14 cellular contexts compared by ENCODE assay signal in genomic region chr17:883586-883962, GRCh38.
DNase-seq lines count a peak whose midpoint lies in the region; ATAC-seq, FAIRE-seq and TF ChIP-seq lines count a peak whose summit lies in the region.
"Had no signal": no experiment of that assay in that cellular context is flagged by ENCODE, and none has a peak within 500 bp of the region (broad histone marks: within the 10 kb centered on the region; RNA-seq: fewer than 3 reads in every experiment).

No MANE protein-coding gene starts in this region.

- H3K79me2 ChIP-seq in keratinocyte (ENCODE audit: control insufficient read depth, insufficient read depth, low read length) = peaks cover 69% of the 10 kb centered on the region

- no peak for FAIRE-seq in keratinocyte (lab: Jason Lieb, UNC)
- FAIRE-seq: urothelium cell line had no signal

- H3K9me3 ChIP-seq in body of pancreas (no peaks in the 10 kb centered on the region), keratinocyte (ENCODE audit: control insufficient read depth, low read depth, low read length) (no peaks in the 10 kb centered on the region), prostate gland (no peaks in the 10 kb centered on the region)
- H3K9me3 ChIP-seq: colonic mucosa had no signal

- H3K36me3 ChIP-seq in body of pancreas (replicated peaks in 1 of 2; ENCODE audit: insufficient read depth in 1 of 2, low read depth in 2 of 2) (no peaks in the 10 kb centered on the region), keratinocyte (ENCODE audit: control insufficient read depth in 2 of 2, extremely low read depth in 1 of 2, insufficient read depth in 2 of 2, low read length in 2 of 2) (peaks cover 2 to 7% of the 10 kb centered on the region in 2 experiments), prostate gland (no peaks in the 10 kb centered on the region)
- H3K36me3 ChIP-seq: colonic mucosa had no signal

- dilution Hi-C loops in keratinocyte (cut with MboI; ENCODE audit: extremely low pct_ligation_motif_present, low sequenced_read_pairs) = no loop called here

- no peaks in the 10 kb centered on the region for H3K9me3 Mint-ChIP-seq in activated T-helper 1 cell treated with anti-CD3 and anti-CD28 coated beads, Interleukin-12 subunit alpha, Interleukin-12 subunit beta, Interleukin-2, Interleukin-4 antibody, amounts not matched to agents 30 ng/mL and 10 ng/mL and 1 ng/mL, durations not matched to agents 14 hours and 24 hours and 36 hours
- H3K9me3 Mint-ChIP-seq: activated naive CD8-positive, alpha-beta T cell treated with anti-CD3 and anti-CD28 coated beads for 36 hours; natural killer cell treated with Interleukin-12 subunit alpha and Interleukin-12 subunit beta and Interleukin-15 and Interleukin-18, amount 100 ng/mL, for 72 hours had no signal

- H3K27ac ChIP-seq in C4-2B = peak overlapping the region; percentile 68
- H3K27ac ChIP-seq in body of pancreas = peak overlapping the region; percentile 27 to 88 (median 86)
- peak overlapping the region; percentile 75 for H3K27ac ChIP-seq in keratinocyte (ENCODE audit: control insufficient read depth, insufficient read depth, low read length)
- peak overlapping the region; percentile 70 to 74 for H3K27ac ChIP-seq in prostate gland
- H3K27ac ChIP-seq: colonic mucosa had no signal

- intact Hi-C loops in body of pancreas (cut with DNase I) = no loop called here
- intact Hi-C loops in prostate gland (cut with DNase I) = no loop called here
- intact Hi-C loops in activated T-helper 1 cell treated with anti-CD3 and anti-CD28 coated beads, Interleukin-12 subunit alpha, Interleukin-12 subunit beta, Interleukin-2, Interleukin-4 antibody, amounts not matched to agents 30 ng/mL and 10 ng/mL and 1 ng/mL, durations not matched to agents 14 hours and 24 hours and 36 hours (cut with micrococcal nuclease) = no loop called here

- no peaks in the 10 kb centered on the region for H3K36me3 Mint-ChIP-seq in activated T-helper 1 cell treated with anti-CD3 and anti-CD28 coated beads, Interleukin-12 subunit alpha, Interleukin-12 subunit beta, Interleukin-2, Interleukin-4 antibody, amounts not matched to agents 30 ng/mL and 10 ng/mL and 1 ng/mL, durations not matched to agents 14 hours and 24 hours and 36 hours (ENCODE audit: low read depth)
- H3K36me3 Mint-ChIP-seq: activated naive CD8-positive, alpha-beta T cell treated with anti-CD3 and anti-CD28 coated beads for 36 hours; natural killer cell treated with Interleukin-12 subunit alpha and Interleukin-12 subunit beta and Interleukin-15 and Interleukin-18, amount 100 ng/mL, for 72 hours had no signal

- H3K4me1 Mint-ChIP-seq in activated T-helper 1 cell treated with anti-CD3 and anti-CD28 coated beads, Interleukin-12 subunit alpha, Interleukin-12 subunit beta, Interleukin-2, Interleukin-4 antibody, amounts not matched to agents 30 ng/mL and 10 ng/mL and 1 ng/mL, durations not matched to agents 14 hours and 24 hours and 36 hours (ENCODE audit: low read depth) = peaks cover 6% of the 10 kb centered on the region

- no peak overlapping the region for H3K27ac Mint-ChIP-seq in activated T-helper 1 cell treated with anti-CD3 and anti-CD28 coated beads, Interleukin-12 subunit alpha, Interleukin-12 subunit beta, Interleukin-2, Interleukin-4 antibody, amounts not matched to agents 30 ng/mL and 10 ng/mL and 1 ng/mL, durations not matched to agents 14 hours and 24 hours and 36 hours
- H3K27ac Mint-ChIP-seq: activated naive CD8-positive, alpha-beta T cell treated with anti-CD3 and anti-CD28 coated beads for 36 hours; natural killer cell treated with Interleukin-12 subunit alpha and Interleukin-12 subunit beta and Interleukin-15 and Interleukin-18, amount 100 ng/mL, for 72 hours had no signal

- H3K9me1 ChIP-seq in keratinocyte (ENCODE audit: control insufficient read depth, extremely low read depth, insufficient read depth, low read length) = no peaks in the 10 kb centered on the region

- H2AFZ ChIP-seq in keratinocyte (ENCODE audit: control insufficient read depth, low read length) = no peak overlapping the region

- H3K4me1 ChIP-seq in body of pancreas (peaks cover 79% of the 10 kb centered on the region), keratinocyte (ENCODE audit: control insufficient read depth, extremely low read depth, insufficient read depth, low read length) (peaks cover 44% of the 10 kb centered on the region), prostate gland (replicated peaks) (peaks cover 20% of the 10 kb centered on the region)
- H3K4me1 ChIP-seq: colonic mucosa had no signal

- no peak for ATAC-seq in body of pancreas
- ATAC-seq: natural killer cell treated with Interleukin-12 subunit alpha and Interleukin-12 subunit beta and Interleukin-15 and Interleukin-18, amount 100 ng/mL, for 72 hours had no signal

- DNase-seq in body of pancreas (no peak), keratinocyte (ENCODE audit: low read depth, low spot score) (no peak), prostate gland (ENCODE audit: low spot score) (no peak), activated T-cell treated with anti-CD3 and anti-CD28 coated beads for 4 hours (no peak), NCI-H1436 treated with DMSO at 0.1 percent for 48 hours (lab: John Stamatoyannopoulos, UW) (no peak), AML-193 (lab: John Stamatoyannopoulos, UW) (no peak)
- DNase-seq in activated T-helper 1 cell treated with anti-CD3 and anti-CD28 coated beads, Interleukin-12 subunit alpha, Interleukin-12 subunit beta, Interleukin-2, Interleukin-4 antibody, amounts not matched to agents 30 ng/mL and 10 ng/mL and 1 ng/mL, durations not matched to agents 14 hours and 24 hours and 36 hours (ENCODE audit: low spot score) = no peak
- DNase-seq: activated naive CD8-positive, alpha-beta T cell treated with anti-CD3 and anti-CD28 coated beads for 36 hours; NCI-H526 treated with DMSO at 0.1 percent for 48 hours; RPMI8226 had no signal

- peak overlapping the region; percentile 30 for H3K4me2 ChIP-seq in keratinocyte (ENCODE audit: control insufficient read depth, extremely low read depth, insufficient read depth, low read depth, low read length)

- H3K27me3 ChIP-seq in body of pancreas = no peaks in the 10 kb centered on the region
- H3K27me3 ChIP-seq in keratinocyte (ENCODE audit: control insufficient read depth, extremely low read depth, insufficient read depth, low read length) = no peaks in the 10 kb centered on the region
- H3K27me3 ChIP-seq in prostate gland (replicated peaks; ENCODE audit: insufficient read depth) = no peaks in the 10 kb centered on the region
- H3K27me3 ChIP-seq: colonic mucosa had no signal

- H3K4me3 ChIP-seq in body of pancreas (no peak overlapping the region), keratinocyte (ENCODE audit: control insufficient read depth in 2 of 3, extremely low read depth in 1 of 3, insufficient read depth in 2 of 3, low read depth in 1 of 3, low read length in 3 of 3) (no peak overlapping the region), prostate gland (no peak overlapping the region)
- H3K4me3 ChIP-seq: colonic mucosa had no signal

- H3K4me3 Mint-ChIP-seq in activated T-helper 1 cell treated with anti-CD3 and anti-CD28 coated beads, Interleukin-12 subunit alpha, Interleukin-12 subunit beta, Interleukin-2, Interleukin-4 antibody, amounts not matched to agents 30 ng/mL and 10 ng/mL and 1 ng/mL, durations not matched to agents 14 hours and 24 hours and 36 hours = no peak overlapping the region
- H3K4me3 Mint-ChIP-seq: activated naive CD8-positive, alpha-beta T cell treated with anti-CD3 and anti-CD28 coated beads for 36 hours; natural killer cell treated with Interleukin-12 subunit alpha and Interleukin-12 subunit beta and Interleukin-15 and Interleukin-18, amount 100 ng/mL, for 72 hours had no signal

- TF ChIP-seq CTCF in C4-2B (conservative IDR thresholded peaks at IDR 0.05) (no peak), body of pancreas (IDR thresholded peaks at IDR 0.05) (no peak), keratinocyte (optimal IDR thresholded peaks at IDR 0.05 in 1 of 3, IDR thresholded peaks at IDR 0.05 in 1 of 3, conservative IDR thresholded peaks at IDR 0.05 in 1 of 3; ENCODE audit: extremely low read depth in 1 of 3, insufficient read depth in 2 of 3, low read length in 3 of 3) (no peak), prostate gland (IDR thresholded peaks at IDR 0.05) (no peak)

- TF ChIP-seq POLR2A in body of pancreas (IDR thresholded peaks at IDR 0.05) (no peak), prostate gland (IDR thresholded peaks at IDR 0.05) (no peak)

- peaks cover 1% of the 10 kb centered on the region for H3K27me3 Mint-ChIP-seq in activated T-helper 1 cell treated with anti-CD3 and anti-CD28 coated beads, Interleukin-12 subunit alpha, Interleukin-12 subunit beta, Interleukin-2, Interleukin-4 antibody, amounts not matched to agents 30 ng/mL and 10 ng/mL and 1 ng/mL, durations not matched to agents 14 hours and 24 hours and 36 hours (ENCODE audit: insufficient read depth)

- 42 to 45% methylated on average over 7 to 12 of the region's 12 CpGs for WGBS in body of pancreas, 2 donors
- WGBS in prostate gland = 72% methylated on average over 12 of the region's 12 CpGs

- peak overlapping the region; percentile 40 for H3K9ac ChIP-seq in keratinocyte (ENCODE audit: control insufficient read depth, extremely low read depth, insufficient read depth, low read length)

- no peaks in the 10 kb centered on the region for H4K20me1 ChIP-seq in keratinocyte (ENCODE audit: control insufficient read depth, extremely low read depth, insufficient read depth, low read length)
